1 cellular context compared by ENCODE assay signal in genomic region chr7:81600608-81601007, GRCh38.
TF ChIP-seq lines count a peak whose summit lies in the region.

No MANE protein-coding gene starts in this region.

TF ChIP-seq in SK-N-SH, 30 proteins besides CTCF, POLR2A, EP300 and RAD21 (continued from another document):
- no peak for TF ChIP-seq NRF1 (IDR thresholded peaks at IDR 0.05; ENCODE audit: low read depth, low read length)
- TF ChIP-seq USF2 (IDR thresholded peaks at IDR 0.05; ENCODE audit: borderline replicate concordance, low read depth, low read length) = no peak
- TF ChIP-seq FOXM1 (IDR thresholded peaks at IDR 0.05; ENCODE audit: low read depth) = 0 out of 2 replicates have a peak, but pooled peaks have one; percentile 57
- TF ChIP-seq TCF12 (IDR thresholded peaks at IDR 0.05) = peak; percentile 86
- no peak for TF ChIP-seq USF1 (IDR thresholded peaks at IDR 0.05; ENCODE audit: borderline replicate concordance, low read depth)
- TF ChIP-seq FOSL2 (IDR thresholded peaks at IDR 0.05; ENCODE audit: borderline replicate concordance, low read depth) = peak; percentile 79; the same call in 1 of the 2 replicates
- no peak for TF ChIP-seq FOXJ3 (CRISPR knock-in tag; IDR thresholded peaks at IDR 0.05)
- TF ChIP-seq SIN3A (IDR thresholded peaks at IDR 0.05; ENCODE audit: borderline replicate concordance, low read depth, low read length) = no peak
- peak; percentile 86 for TF ChIP-seq JUND (IDR thresholded peaks at IDR 0.05)
- peak; percentile 69; the same call in 1 of the 2 replicates for TF ChIP-seq POLR2AphosphoS5 (IDR thresholded peaks at IDR 0.05; ENCODE audit: low read depth, low read length)
- no peak for TF ChIP-seq YY1 (IDR thresholded peaks at IDR 0.05; ENCODE audit: low read depth)
- no peak for TF ChIP-seq RCOR1 (IDR thresholded peaks at IDR 0.05; ENCODE audit: low read length)
- TF ChIP-seq EZH2phosphoT487 (IDR thresholded peaks at IDR 0.05; ENCODE audit: borderline replicate concordance, low read depth) = no peak
- peak; percentile 73; the same call in 1 of the 2 replicates for TF ChIP-seq TEAD4 (IDR thresholded peaks at IDR 0.05; ENCODE audit: borderline replicate concordance, insufficient read depth)
- TF ChIP-seq GABPA (IDR thresholded peaks at IDR 0.05; ENCODE audit: low read depth) = no peak
- peak; percentile 65; the same call in 1 of the 2 replicates for TF ChIP-seq NFIC (IDR thresholded peaks at IDR 0.05; ENCODE audit: borderline replicate concordance)
- peak; percentile 85 for TF ChIP-seq MEF2A (IDR thresholded peaks at IDR 0.05; ENCODE audit: borderline replicate concordance, low read depth)
- 0 out of 2 replicates have a peak, but pooled peaks have one; percentile 17 for TF ChIP-seq MAX (IDR thresholded peaks at IDR 0.05; ENCODE audit: low read depth)
- peak; percentile 86 for TF ChIP-seq PBX3 (IDR thresholded peaks at IDR 0.05)
- peak; percentile 92 for TF ChIP-seq RXRA (IDR thresholded peaks at IDR 0.05; ENCODE audit: borderline replicate concordance, low read depth)
TF ChIP-seq in SK-N-SH: peak in this region for 11.
